ENCODE assay signal across 3 cellular contexts in the genomic region with DNA sequence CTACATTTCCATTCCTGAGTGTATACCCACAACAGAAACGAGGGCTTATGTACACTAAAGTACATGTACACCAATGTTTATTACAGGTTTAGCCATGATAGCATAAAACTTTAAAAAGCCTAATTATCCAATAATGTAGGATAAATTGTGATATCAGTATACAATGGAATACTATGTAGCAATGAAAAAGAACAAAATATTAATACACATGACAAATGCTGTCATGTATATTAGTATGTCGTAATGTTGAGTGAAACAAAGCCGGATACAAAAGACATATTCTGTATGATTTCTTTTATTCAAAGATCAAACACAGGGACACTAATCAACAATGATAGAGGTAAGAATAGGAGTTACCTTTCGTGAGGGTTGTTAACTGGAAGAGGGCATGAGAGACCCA.
TF ChIP-seq lines count a peak whose summit lies in the region.

No MANE protein-coding gene starts in this region.

TF ChIP-seq in A549, 52 proteins besides CTCF, POLR2A, EP300 and RAD21:
- no peak for TF ChIP-seq FOSB (CRISPR knock-in tag; IDR thresholded peaks at IDR 0.05)
- TF ChIP-seq, protein P1, sequence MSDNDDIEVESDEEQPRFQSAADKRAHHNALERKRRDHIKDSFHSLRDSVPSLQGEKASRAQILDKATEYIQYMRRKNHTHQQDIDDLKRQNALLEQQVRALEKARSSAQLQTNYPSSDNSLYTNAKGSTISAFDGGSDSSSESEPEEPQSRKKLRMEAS (IDR thresholded peaks at IDR 0.05), result no peak
- TF ChIP-seq, protein P2, sequence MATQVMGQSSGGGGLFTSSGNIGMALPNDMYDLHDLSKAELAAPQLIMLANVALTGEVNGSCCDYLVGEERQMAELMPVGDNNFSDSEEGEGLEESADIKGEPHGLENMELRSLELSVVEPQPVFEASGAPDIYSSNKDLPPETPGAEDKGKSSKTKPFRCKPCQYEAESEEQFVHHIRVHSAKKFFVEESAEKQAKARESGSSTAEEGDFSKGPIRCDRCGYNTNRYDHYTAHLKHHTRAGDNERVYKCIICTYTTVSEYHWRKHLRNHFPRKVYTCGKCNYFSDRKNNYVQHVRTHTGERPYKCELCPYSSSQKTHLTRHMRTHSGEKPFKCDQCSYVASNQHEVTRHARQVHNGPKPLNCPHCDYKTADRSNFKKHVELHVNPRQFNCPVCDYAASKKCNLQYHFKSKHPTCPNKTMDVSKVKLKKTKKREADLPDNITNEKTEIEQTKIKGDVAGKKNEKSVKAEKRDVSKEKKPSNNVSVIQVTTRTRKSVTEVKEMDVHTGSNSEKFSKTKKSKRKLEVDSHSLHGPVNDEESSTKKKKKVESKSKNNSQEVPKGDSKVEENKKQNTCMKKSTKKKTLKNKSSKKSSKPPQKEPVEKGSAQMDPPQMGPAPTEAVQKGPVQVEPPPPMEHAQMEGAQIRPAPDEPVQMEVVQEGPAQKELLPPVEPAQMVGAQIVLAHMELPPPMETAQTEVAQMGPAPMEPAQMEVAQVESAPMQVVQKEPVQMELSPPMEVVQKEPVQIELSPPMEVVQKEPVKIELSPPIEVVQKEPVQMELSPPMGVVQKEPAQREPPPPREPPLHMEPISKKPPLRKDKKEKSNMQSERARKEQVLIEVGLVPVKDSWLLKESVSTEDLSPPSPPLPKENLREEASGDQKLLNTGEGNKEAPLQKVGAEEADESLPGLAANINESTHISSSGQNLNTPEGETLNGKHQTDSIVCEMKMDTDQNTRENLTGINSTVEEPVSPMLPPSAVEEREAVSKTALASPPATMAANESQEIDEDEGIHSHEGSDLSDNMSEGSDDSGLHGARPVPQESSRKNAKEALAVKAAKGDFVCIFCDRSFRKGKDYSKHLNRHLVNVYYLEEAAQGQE (IDR thresholded peaks at IDR 0.05), result no peak
- TF ChIP-seq MAZ (IDR thresholded peaks at IDR 0.05; ENCODE audit: borderline replicate concordance, low read depth, low read length), result no peak
- no peak for TF ChIP-seq HDAC2 (IDR thresholded peaks at IDR 0.05)
- TF ChIP-seq KDM5A (IDR thresholded peaks at IDR 0.05), result no peak
- TF ChIP-seq RNF2 (IDR thresholded peaks at IDR 0.05; ENCODE audit: borderline replicate concordance, low read depth), result no peak
- TF ChIP-seq EHF (CRISPR knock-in tag; IDR thresholded peaks at IDR 0.05), result no peak
- no peak for TF ChIP-seq TFCP2L1 (CRISPR knock-in tag; IDR thresholded peaks at IDR 0.05)
- TF ChIP-seq JUNB (IDR thresholded peaks at IDR 0.05), result no peak
- no peak for TF ChIP-seq HEYL (CRISPR knock-in tag; IDR thresholded peaks at IDR 0.05)
- TF ChIP-seq FOSL2 (IDR thresholded peaks at IDR 0.05), result no peak
- no peak for TF ChIP-seq FOSL2 (CRISPR knock-in tag; IDR thresholded peaks at IDR 0.05)
- TF ChIP-seq, protein P3, sequence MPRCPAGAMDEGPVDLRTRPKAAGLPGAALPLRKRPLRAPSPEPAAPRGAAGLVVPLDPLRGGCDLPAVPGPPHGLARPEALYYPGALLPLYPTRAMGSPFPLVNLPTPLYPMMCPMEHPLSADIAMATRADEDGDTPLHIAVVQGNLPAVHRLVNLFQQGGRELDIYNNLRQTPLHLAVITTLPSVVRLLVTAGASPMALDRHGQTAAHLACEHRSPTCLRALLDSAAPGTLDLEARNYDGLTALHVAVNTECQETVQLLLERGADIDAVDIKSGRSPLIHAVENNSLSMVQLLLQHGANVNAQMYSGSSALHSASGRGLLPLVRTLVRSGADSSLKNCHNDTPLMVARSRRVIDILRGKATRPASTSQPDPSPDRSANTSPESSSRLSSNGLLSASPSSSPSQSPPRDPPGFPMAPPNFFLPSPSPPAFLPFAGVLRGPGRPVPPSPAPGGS (IDR thresholded peaks at IDR 0.05), result no peak
- TF ChIP-seq NFE2L2 (conservative IDR thresholded peaks at IDR 0.05; ENCODE audit: low read length), result no peak
- TF ChIP-seq JUN (IDR thresholded peaks at IDR 0.05), result no peak
- TF ChIP-seq NPAS2 (CRISPR knock-in tag; IDR thresholded peaks at IDR 0.05; ENCODE audit: borderline replicate concordance), result no peak
- TF ChIP-seq HOXB5 (CRISPR knock-in tag; IDR thresholded peaks at IDR 0.05), result no peak

TF ChIP-seq in IMR-90, 13 proteins besides CTCF, POLR2A, EP300 and RAD21:
- TF ChIP-seq CEBPB (IDR thresholded peaks at IDR 0.05; ENCODE audit: low read depth, low read length) (peak; percentile 31; the same call in 1 of the 2 replicates), RFX5 (IDR thresholded peaks at IDR 0.05; ENCODE audit: low read depth, low read length) (no peak)

TF ChIP-seq in HepG2, 621 proteins besides CTCF, POLR2A, EP300 and RAD21:
- TF ChIP-seq NAIF1 (CRISPR knock-in tag; IDR thresholded peaks at IDR 0.05; ENCODE audit: borderline replicate concordance) (no peak), SP2 (CRISPR knock-in tag; IDR thresholded peaks at IDR 0.05) (no peak), HOXD1 (CRISPR knock-in tag; IDR thresholded peaks at IDR 0.05) (no peak), RCOR2 (CRISPR knock-in tag; IDR thresholded peaks at IDR 0.05) (no peak), ZNF160 (CRISPR knock-in tag; IDR thresholded peaks at IDR 0.05) (no peak), TBL1XR1 (IDR thresholded peaks at IDR 0.05; ENCODE audit: borderline replicate concordance, low read length, partially characterized antibody) (no peak), SKI (IDR thresholded peaks at IDR 0.05; ENCODE audit: partially characterized antibody) (no peak), CEBPB (IDR thresholded peaks at IDR 0.05; ENCODE audit: borderline replicate concordance, low read depth, low read length) (peak; percentile 52; the same call in 1 of the 2 replicates)
TF ChIP-seq in HepG2: peak in this region for 1.
